15 cellular contexts compared by ENCODE assay signal in genomic region chr3:104669083-104669482, GRCh38.
"Had no signal": no experiment of that assay in that cellular context is flagged by ENCODE, and none has a peak within 500 bp of the region (broad histone marks: within the 10 kb centered on the region; RNA-seq: fewer than 3 reads in every experiment).

No MANE protein-coding gene starts in this region.

- H3K4me2 ChIP-seq: neural progenitor cell had no signal

- DNase-seq: dorsolateral prefrontal cortex; effector CD4-positive, alpha-beta T cell; hypothalamus; immature natural killer cell; left ventricle myocardium superior; lower lobe of right lung; naive B cell; right lobe of liver; stimulated activated CD4-positive, alpha-beta T cell treated with anti-CD3 and anti-CD28 coated beads, Interleukin-2, amount 100 ng/mL, for 24 hours; stimulated activated CD4-positive, alpha-beta T cell treated with anti-CD3 and anti-CD28 coated beads, Interleukin-4, amount 100 ng/mL, for 24 hours; stimulated activated naive CD4-positive, alpha-beta T cell treated with Interleukin-2 at 50 U/mL for 16 hours; stomach; tibial artery had no signal

- H3K79me2 ChIP-seq: parathyroid adenoma had no signal

- H2AFZ ChIP-seq: neural progenitor cell, parathyroid adenoma had no signal

- H3K27me3 ChIP-seq: dorsolateral prefrontal cortex, neural progenitor cell, right lobe of liver, stomach, tibial artery had no signal

- H3K27ac ChIP-seq: dorsolateral prefrontal cortex, lower lobe of right lung, neural progenitor cell, parathyroid adenoma, right lobe of liver, stomach, tibial artery had no signal

- H3K4me1 ChIP-seq: lower lobe of right lung, neural progenitor cell, parathyroid adenoma, right lobe of liver, stomach, tibial artery had no signal

- H3K4me3 ChIP-seq: dorsolateral prefrontal cortex, lower lobe of right lung, neural progenitor cell, right lobe of liver, stomach, tibial artery had no signal

- H3K36me3 ChIP-seq: lower lobe of right lung, neural progenitor cell, right lobe of liver, stomach, tibial artery had no signal

- H3K9ac ChIP-seq: neural progenitor cell, parathyroid adenoma had no signal

- H3K9me3 ChIP-seq: lower lobe of right lung, right lobe of liver, stomach, tibial artery had no signal
